ENCODE assay signal across 20 cellular contexts in genomic region chr5:15487228-15487627, GRCh38. TPM values are rescaled to one million over a fixed set of nuclear protein-coding genes. Genes with fewer than 3 reads are reported as not detected.
DNase-seq lines count a peak whose midpoint lies in the region; ATAC-seq, FAIRE-seq and TF ChIP-seq lines count a peak whose summit lies in the region.
"Had no signal": no experiment of that assay in that cellular context is flagged by ENCODE, and none has a peak within 500 bp of the region (broad histone marks: within the 10 kb centered on the region; RNA-seq: fewer than 3 reads in every experiment).

No MANE protein-coding gene starts in this region.

- TF ChIP-seq CTCF in nephron progenitor cell (IDR thresholded peaks at IDR 0.05) = no peak

- DNase-seq in GM12891 (ENCODE audit: insufficient read length, low spot score) (no peak), NCI-H226 (peak; percentile 11), nephron progenitor cell (no peak), GM12892 (ENCODE audit: insufficient read length) (no peak)
- no peak for DNase-seq in activated T-helper 1 cell treated with anti-CD3 and anti-CD28 coated beads, Interleukin-12 subunit alpha, Interleukin-12 subunit beta, Interleukin-2, Interleukin-4 antibody, amounts not matched to agents 30 ng/mL and 10 ng/mL and 1 ng/mL, durations not matched to agents 14 hours and 24 hours and 36 hours (ENCODE audit: low spot score)
- DNase-seq in activated CD8-positive, alpha-beta memory T cell treated with anti-CD3 and anti-CD28 coated beads, Interleukin-2, amount 50 U/mL, for 4 hours = no peak
- DNase-seq: 8988T, DMS79 treated with DMSO at 0.1 percent for 48 hours, GOT3, KBM-7, NCI-H187, NCI-H2107, NCI-H2227 treated with DMSO at 0.1 percent for 48 hours, NCI-H524, NCI-H82 had no signal

- H3K4me1 Mint-ChIP-seq in nephron progenitor cell = no peaks in the 10 kb centered on the region
- H3K4me1 Mint-ChIP-seq in activated T-helper 1 cell treated with anti-CD3 and anti-CD28 coated beads, Interleukin-12 subunit alpha, Interleukin-12 subunit beta, Interleukin-2, Interleukin-4 antibody, amounts not matched to agents 30 ng/mL and 10 ng/mL and 1 ng/mL, durations not matched to agents 14 hours and 24 hours and 36 hours (ENCODE audit: low read depth) = no peaks in the 10 kb centered on the region
- H3K4me1 Mint-ChIP-seq: CD14-positive monocyte had no signal

- ATAC-seq in GM19023 (IDR thresholded peaks at IDR 0.05; ENCODE audit: unreplicated experiment) = peak; percentile 57
- ATAC-seq in HG02938 (IDR thresholded peaks at IDR 0.05; ENCODE audit: unreplicated experiment) = peak; percentile 76
- ATAC-seq: HepG2 had no signal

- intact Hi-C loops in activated T-helper 1 cell treated with anti-CD3 and anti-CD28 coated beads, Interleukin-12 subunit alpha, Interleukin-12 subunit beta, Interleukin-2, Interleukin-4 antibody, amounts not matched to agents 30 ng/mL and 10 ng/mL and 1 ng/mL, durations not matched to agents 14 hours and 24 hours and 36 hours (cut with micrococcal nuclease) = no loop called here

- H3K27ac Mint-ChIP-seq in nephron progenitor cell = no peak overlapping the region
- H3K27ac Mint-ChIP-seq in activated T-helper 1 cell treated with anti-CD3 and anti-CD28 coated beads, Interleukin-12 subunit alpha, Interleukin-12 subunit beta, Interleukin-2, Interleukin-4 antibody, amounts not matched to agents 30 ng/mL and 10 ng/mL and 1 ng/mL, durations not matched to agents 14 hours and 24 hours and 36 hours = no peak overlapping the region
- H3K27ac Mint-ChIP-seq: CD14-positive monocyte had no signal

- no peak overlapping the region for H3K4me3 Mint-ChIP-seq in nephron progenitor cell
- H3K4me3 Mint-ChIP-seq in activated T-helper 1 cell treated with anti-CD3 and anti-CD28 coated beads, Interleukin-12 subunit alpha, Interleukin-12 subunit beta, Interleukin-2, Interleukin-4 antibody, amounts not matched to agents 30 ng/mL and 10 ng/mL and 1 ng/mL, durations not matched to agents 14 hours and 24 hours and 36 hours = no peak overlapping the region
- H3K4me3 Mint-ChIP-seq: CD14-positive monocyte had no signal

- TF ChIP-seq POLR2A in GM12891 (IDR thresholded peaks at IDR 0.05; ENCODE audit: low read depth, low read length) (no peak), GM12892 (IDR thresholded peaks at IDR 0.05; ENCODE audit: low read depth, low read length) (no peak)

- no peaks in the 10 kb centered on the region for H3K9me3 Mint-ChIP-seq in nephron progenitor cell
- H3K9me3 Mint-ChIP-seq in activated T-helper 1 cell treated with anti-CD3 and anti-CD28 coated beads, Interleukin-12 subunit alpha, Interleukin-12 subunit beta, Interleukin-2, Interleukin-4 antibody, amounts not matched to agents 30 ng/mL and 10 ng/mL and 1 ng/mL, durations not matched to agents 14 hours and 24 hours and 36 hours = no peaks in the 10 kb centered on the region

- H3K27me3 Mint-ChIP-seq in nephron progenitor cell (ENCODE audit: low read depth, poor library complexity) = peaks cover 5% of the 10 kb centered on the region
- no peaks in the 10 kb centered on the region for H3K27me3 Mint-ChIP-seq in activated T-helper 1 cell treated with anti-CD3 and anti-CD28 coated beads, Interleukin-12 subunit alpha, Interleukin-12 subunit beta, Interleukin-2, Interleukin-4 antibody, amounts not matched to agents 30 ng/mL and 10 ng/mL and 1 ng/mL, durations not matched to agents 14 hours and 24 hours and 36 hours (ENCODE audit: insufficient read depth)

- no peaks in the 10 kb centered on the region for H3K36me3 Mint-ChIP-seq in nephron progenitor cell (ENCODE audit: low read depth)
- no peaks in the 10 kb centered on the region for H3K36me3 Mint-ChIP-seq in activated T-helper 1 cell treated with anti-CD3 and anti-CD28 coated beads, Interleukin-12 subunit alpha, Interleukin-12 subunit beta, Interleukin-2, Interleukin-4 antibody, amounts not matched to agents 30 ng/mL and 10 ng/mL and 1 ng/mL, durations not matched to agents 14 hours and 24 hours and 36 hours (ENCODE audit: low read depth)
- H3K36me3 Mint-ChIP-seq: CD14-positive monocyte had no signal

- FAIRE-seq in GM12891 (lab: Jason Lieb, UNC) (no peak), GM12892 (lab: Jason Lieb, UNC) (no peak)
- FAIRE-seq: HepG2 had no signal

TF ChIP-seq in GM12891, 5 proteins besides CTCF, POLR2A, EP300 and RAD21:
- TF ChIP-seq TAF1 (IDR thresholded peaks at IDR 0.05; ENCODE audit: low read depth, low read length) (no peak), SPI1 (IDR thresholded peaks at IDR 0.05; ENCODE audit: low read depth, low read length) (peak; percentile 46)

RNA-seq across cellular contexts. Expression of gene FBXL7, which starts 12.8 kb away (rescaled TPM):
- polyA plus RNA-seq in GM12891 (2012; ENCODE audit: low read depth, missing spikeins) = 0.09 TPM
- 0.08 TPM for polyA plus RNA-seq in GM12892 (2012; ENCODE audit: missing spikeins)
- total RNA-seq in activated T-helper 1 cell treated with anti-CD3 and anti-CD28 coated beads, Interleukin-12 subunit alpha, Interleukin-12 subunit beta, Interleukin-2, Interleukin-4 antibody, amounts not matched to agents 30 ng/mL and 10 ng/mL and 1 ng/mL, durations not matched to agents 14 hours and 24 hours and 36 hours = not detected in 2 replicates
- total RNA-seq: T-helper 1 cell treated with Interleukin-12 subunit alpha and Interleukin-12 subunit beta and Interleukin-4 antibody, amounts not matched to agents 30 ng/mL and 1 ng/mL, for 36 hours had no signal
- polyA plus RNA-seq: CD14-positive monocyte, HepG2 had no signal
